Comparison of ENCODE assay signal across 14 cellular contexts in the genomic region with DNA sequence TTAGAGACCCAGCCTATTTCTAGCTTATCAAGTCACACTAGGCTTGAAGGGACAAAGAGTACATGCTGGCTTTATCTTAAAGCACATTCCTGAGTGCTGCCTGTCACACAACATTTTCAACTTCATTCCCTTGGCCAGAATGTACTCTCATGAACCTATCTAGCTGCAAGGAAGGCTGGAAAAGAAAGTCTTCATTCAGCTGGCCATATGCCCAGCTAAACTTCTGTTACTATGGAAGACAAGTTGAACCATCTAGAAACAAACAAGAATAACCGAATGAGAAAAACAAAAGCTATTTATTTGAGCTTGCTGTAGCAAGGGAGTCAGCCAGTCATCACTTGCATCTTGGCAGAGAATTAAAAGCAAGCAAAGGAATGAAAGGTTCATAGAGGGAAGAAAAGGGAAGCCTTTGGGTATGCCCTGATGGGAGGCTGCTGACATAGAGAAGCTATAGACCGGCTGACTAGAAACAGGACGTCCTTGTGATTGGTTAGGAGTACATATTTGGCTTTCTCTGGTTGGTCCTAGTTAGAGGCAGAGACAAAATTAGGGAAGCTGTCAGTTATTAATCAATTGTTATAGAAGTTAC.
DNase-seq lines count a peak whose midpoint lies in the region; ATAC-seq, FAIRE-seq and TF ChIP-seq lines count a peak whose summit lies in the region.
"Had no signal": no experiment of that assay in that cellular context is flagged by ENCODE, and none has a peak within 500 bp of the region (broad histone marks: within the 10 kb centered on the region; RNA-seq: fewer than 3 reads in every experiment).

No MANE protein-coding gene starts in this region.

- dilution Hi-C loops in keratinocyte (cut with MboI; ENCODE audit: extremely low pct_ligation_motif_present, low sequenced_read_pairs): no loop called here

- no peak overlapping the region for H3K4me2 ChIP-seq in keratinocyte (ENCODE audit: control insufficient read depth, extremely low read depth, insufficient read depth, low read depth, low read length)

- H2AFZ ChIP-seq in keratinocyte (ENCODE audit: control insufficient read depth, low read length): no peak overlapping the region

- H3K27ac ChIP-seq in HUES48 (ENCODE audit: low read depth, low read length) (peak overlapping the region; percentile 61), brain microvascular endothelial cell (peak overlapping the region; percentile 70), keratinocyte (ENCODE audit: control insufficient read depth, insufficient read depth, low read length) (no peak overlapping the region), caudate nucleus (ENCODE audit: low read depth, low read length) (no peak overlapping the region)

- in situ Hi-C loops in brain microvascular endothelial cell (cut with HindIII; ENCODE audit: low pct_ligation_motif_present, low sequenced_read_pairs): no loop called here

- peak; percentile 65 for FAIRE-seq in keratinocyte (lab: Jason Lieb, UNC)

- H3K9me1 ChIP-seq in keratinocyte (ENCODE audit: control insufficient read depth, extremely low read depth, insufficient read depth, low read length): no peaks in the 10 kb centered on the region

- H3K9ac ChIP-seq in HUES48 (ENCODE audit: low read depth, low read length) (no peak overlapping the region), keratinocyte (ENCODE audit: control insufficient read depth, extremely low read depth, insufficient read depth, low read length) (no peak overlapping the region)

- peak; percentile 72 for DNase-seq in EH (ENCODE audit: low read depth)
- DNase-seq in brain microvascular endothelial cell: peak; percentile 93
- DNase-seq in keratinocyte (ENCODE audit: low read depth, low spot score): no peak
- no peak for DNase-seq in stimulated activated CD4-positive, alpha-beta T cell treated with anti-CD3 and anti-CD28 coated beads, Interleukin-2, amount 100 ng/mL, for 48 hours
- DNase-seq in caudate nucleus (lab: John Stamatoyannopoulos, UW): no peak
- DNase-seq in stimulated activated CD4-positive, alpha-beta T cell treated with anti-CD3 and anti-CD28 coated beads, Interleukin-2, amount 100 ng/mL, for 24 hours: no peak
- DNase-seq: activated CD8-positive, alpha-beta T cell treated with anti-CD3 and anti-CD28 coated beads, Interleukin-2, amount 10 ng/mL, durations not matched to agents 7 days and 5 days; activated naive CD8-positive, alpha-beta T cell treated with anti-CD3 and anti-CD28 coated beads, Interleukin-2, amount 10 ng/mL, durations not matched to agents 7 days and 5 days; DMS79; NCI-H2029 treated with DMSO at 0.1 percent for 48 hours; T-helper 1 cell had no signal

- H3K4me3 ChIP-seq in HUES48 (ENCODE audit: low read depth, low read length): no peak overlapping the region
- H3K4me3 ChIP-seq in brain microvascular endothelial cell (ENCODE audit: low read depth, low read length): no peak overlapping the region
- H3K4me3 ChIP-seq in keratinocyte (ENCODE audit: control insufficient read depth in 2 of 3, extremely low read depth in 1 of 3, insufficient read depth in 2 of 3, low read depth in 1 of 3, low read length in 3 of 3): no peak overlapping the region
- H3K4me3 ChIP-seq: lung had no signal

- ATAC-seq in GM19463 (IDR thresholded peaks at IDR 0.05; ENCODE audit: unreplicated experiment): no peak
- ATAC-seq: activated CD8-positive, alpha-beta T cell treated with anti-CD3 and anti-CD28 coated beads, Interleukin-2, amount 10 ng/mL, durations not matched to agents 7 days and 5 days had no signal

- no peaks in the 10 kb centered on the region; the same call in 1 of the 2 replicates for H3K4me1 ChIP-seq in HUES48 (ENCODE audit: control insufficient read depth, insufficient read depth, low read length)
- H3K4me1 ChIP-seq in keratinocyte (ENCODE audit: control insufficient read depth, extremely low read depth, insufficient read depth, low read length): peaks cover 28% of the 10 kb centered on the region

- H3K9me3 ChIP-seq in HUES48 (ENCODE audit: control insufficient read depth, insufficient read depth, low read length): no peaks in the 10 kb centered on the region
- H3K9me3 ChIP-seq in keratinocyte (ENCODE audit: control insufficient read depth, low read depth, low read length): no peaks in the 10 kb centered on the region

- H3K79me2 ChIP-seq in keratinocyte (ENCODE audit: control insufficient read depth, insufficient read depth, low read length): peaks cover 4% of the 10 kb centered on the region

- TF ChIP-seq CTCF in brain microvascular endothelial cell (IDR thresholded peaks at IDR 0.05; ENCODE audit: low read depth, low read length, missing control alignments) (no peak), keratinocyte (optimal IDR thresholded peaks at IDR 0.05 in 1 of 3, IDR thresholded peaks at IDR 0.05 in 1 of 3, conservative IDR thresholded peaks at IDR 0.05 in 1 of 3; ENCODE audit: extremely low read depth in 1 of 3, insufficient read depth in 2 of 3, low read length in 3 of 3) (no peak)

- H3K36me3 ChIP-seq in HUES48 (ENCODE audit: control insufficient read depth, insufficient read depth, low read length) (no peaks in the 10 kb centered on the region), brain microvascular endothelial cell (replicated peaks) (peaks cover 3% of the 10 kb centered on the region), keratinocyte (ENCODE audit: control insufficient read depth in 2 of 2, extremely low read depth in 1 of 2, insufficient read depth in 2 of 2, low read length in 2 of 2) (no peaks in the 10 kb centered on the region)

- no peaks in the 10 kb centered on the region for H4K20me1 ChIP-seq in keratinocyte (ENCODE audit: control insufficient read depth, extremely low read depth, insufficient read depth, low read length)

- H3K27me3 ChIP-seq in HUES48 (ENCODE audit: control insufficient read depth, insufficient read depth, low read length) (no peaks in the 10 kb centered on the region), brain microvascular endothelial cell (replicated peaks) (no peaks in the 10 kb centered on the region), keratinocyte (ENCODE audit: control insufficient read depth, extremely low read depth, insufficient read depth, low read length) (no peaks in the 10 kb centered on the region)

Comparison
In these comparisons a context has a peak if more than half of its experiments do, and no peak if none do; other contexts are left out.
1. DNase-seq: peak in EH (single experiment) and brain microvascular endothelial cell (single experiment); none in keratinocyte (single experiment), stimulated activated CD4-positive, alpha-beta T cell treated with anti-CD3 and anti-CD28 coated beads, Interleukin-2, amount 100 ng/mL, for 48 hours (0 of 2), caudate nucleus (0 of 61) and stimulated activated CD4-positive, alpha-beta T cell treated with anti-CD3 and anti-CD28 coated beads, Interleukin-2, amount 100 ng/mL, for 24 hours (0 of 2).
2. H3K27ac ChIP-seq: peak in HUES48 (single experiment) and brain microvascular endothelial cell (single experiment); none in keratinocyte (single experiment) and caudate nucleus (single experiment).